8 cellular contexts compared by ENCODE assay signal in the genomic region with DNA sequence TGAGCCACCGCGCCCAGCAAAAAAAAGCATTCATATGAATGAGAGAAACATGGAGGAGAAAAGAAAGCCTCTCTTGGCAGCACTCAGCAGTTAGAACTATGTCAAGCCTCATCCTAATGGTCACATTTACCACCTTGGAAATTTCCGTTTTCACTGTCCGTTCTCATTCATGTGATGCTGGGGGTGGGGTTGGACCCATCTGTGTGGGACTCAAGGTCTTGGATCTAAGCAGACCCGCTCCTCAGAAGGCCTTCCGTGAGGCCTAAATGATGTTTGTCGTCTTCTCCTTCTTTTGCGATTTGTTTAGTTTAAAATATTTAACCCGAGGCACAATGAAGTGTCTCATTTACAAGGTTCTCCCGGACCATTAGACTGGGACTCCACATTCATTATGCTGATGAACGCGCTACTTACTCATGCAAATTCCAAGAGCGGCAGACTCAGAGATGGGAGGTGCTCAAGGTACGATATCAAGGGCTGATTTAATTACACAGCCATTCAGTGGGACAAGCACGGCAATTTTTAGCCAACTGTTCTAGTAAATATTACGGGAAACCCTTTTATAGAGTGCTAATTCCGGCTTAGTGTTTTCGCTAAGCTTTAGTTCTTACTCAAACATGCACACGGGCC.
A peak's percentile ranks its signal among the peaks of the same experiment; 100 is the strongest.
DNase-seq lines count a peak whose midpoint lies in the region; ATAC-seq and TF ChIP-seq lines count a peak whose summit lies in the region.

No MANE protein-coding gene starts in this region.

- ATAC-seq in left ventricle myocardium superior, result no peak
- ATAC-seq in activated naive CD8-positive, alpha-beta T cell treated with anti-CD3 and anti-CD28 coated beads, Interleukin-2, amount 10 ng/mL, durations not matched to agents 7 days and 5 days (ENCODE audit: low read depth), result no peak
- ATAC-seq in memory B cell (ENCODE audit: low read depth), result no peak

- H3K4me3 Mint-ChIP-seq in activated naive CD8-positive, alpha-beta T cell treated with anti-CD3 and anti-CD28 coated beads, Interleukin-2, amount 10 ng/mL, durations not matched to agents 7 days and 5 days, result peak overlapping the region; percentile 88
- peak overlapping the region; percentile 97 for H3K4me3 Mint-ChIP-seq in memory B cell
- no peak overlapping the region for H3K4me3 Mint-ChIP-seq in chondrocyte (ENCODE audit: unreplicated experiment)

- peaks cover 10% of the 10 kb centered on the region for H3K27me3 Mint-ChIP-seq in activated naive CD8-positive, alpha-beta T cell treated with anti-CD3 and anti-CD28 coated beads, Interleukin-2, amount 10 ng/mL, durations not matched to agents 7 days and 5 days
- H3K27me3 Mint-ChIP-seq in memory B cell (no peaks in the 10 kb centered on the region), chondrocyte (ENCODE audit: low read depth) (no peaks in the 10 kb centered on the region)

- TF ChIP-seq POLR2A in uterus (IDR thresholded peaks at IDR 0.05), result no peak
- no peak for TF ChIP-seq POLR2A in lower leg skin (IDR thresholded peaks at IDR 0.05)

- H3K9me3 ChIP-seq in left ventricle myocardium inferior (replicated peaks) (no peaks in the 10 kb centered on the region), uterus (no peaks in the 10 kb centered on the region)

- peak overlapping the region; percentile 89 for H3K27ac Mint-ChIP-seq in activated naive CD8-positive, alpha-beta T cell treated with anti-CD3 and anti-CD28 coated beads, Interleukin-2, amount 10 ng/mL, durations not matched to agents 7 days and 5 days
- H3K27ac Mint-ChIP-seq in memory B cell (peak overlapping the region; percentile 98), chondrocyte (ENCODE audit: unreplicated experiment) (no peak overlapping the region)

- WGBS in lower leg skin, 2 donors, result 81 to 87% methylated on average over 19 of the region's 19 CpGs

- H3K4me1 Mint-ChIP-seq in activated naive CD8-positive, alpha-beta T cell treated with anti-CD3 and anti-CD28 coated beads, Interleukin-2, amount 10 ng/mL, durations not matched to agents 7 days and 5 days, result peaks cover 24% of the 10 kb centered on the region
- peaks cover 34% of the 10 kb centered on the region for H3K4me1 Mint-ChIP-seq in memory B cell
- peaks cover 23% of the 10 kb centered on the region for H3K4me1 Mint-ChIP-seq in chondrocyte (ENCODE audit: low read depth)

- POLR2A ChIA-PET in activated naive CD8-positive, alpha-beta T cell treated with anti-CD3 and anti-CD28 coated beads, Interleukin-2, amount 10 ng/mL, durations not matched to agents 7 days and 5 days (lab: Charles Lee), result no interaction called here

- intact Hi-C loops in left ventricle myocardium inferior (cut with micrococcal nuclease), result no loop called here
- intact Hi-C loops in left ventricle myocardium superior (cut with micrococcal nuclease), result no loop called here
- intact Hi-C loops in uterus (cut with DNase I; ENCODE audit: low total_unique reads), result no loop called here
- intact Hi-C loops in lower leg skin (cut with DNase I; ENCODE audit: low total_unique reads), result no loop called here

- no peaks in the 10 kb centered on the region for H3K36me3 Mint-ChIP-seq in activated naive CD8-positive, alpha-beta T cell treated with anti-CD3 and anti-CD28 coated beads, Interleukin-2, amount 10 ng/mL, durations not matched to agents 7 days and 5 days
- H3K36me3 Mint-ChIP-seq in memory B cell (no peaks in the 10 kb centered on the region), chondrocyte (ENCODE audit: low read depth) (no peaks in the 10 kb centered on the region)

- TF ChIP-seq CTCF in left ventricle myocardium inferior (IDR thresholded peaks at IDR 0.05; ENCODE audit: borderline replicate concordance) (no peak), uterus (IDR thresholded peaks at IDR 0.05) (no peak), chondrocyte (IDR thresholded peaks at IDR 0.05) (no peak), lower leg skin (IDR thresholded peaks at IDR 0.05) (no peak)

- DNase-seq in left ventricle myocardium inferior (no peak), left ventricle myocardium superior (no peak), memory B cell (ENCODE audit: low spot score in 2 of 2) (no peak), uterus (no peak), NCI-H2196 treated with DMSO at 0.1 percent for 48 hours (lab: John Stamatoyannopoulos, UW; ENCODE audit: unreplicated experiment) (no peak), chondrocyte (ENCODE audit: low spot score) (no peak), lower leg skin (ENCODE audit: low spot score in 2 of 2) (no peak)
- DNase-seq in activated naive CD8-positive, alpha-beta T cell treated with anti-CD3 and anti-CD28 coated beads, Interleukin-2, amount 10 ng/mL, durations not matched to agents 7 days and 5 days, result no peak

- H3K27ac ChIP-seq in left ventricle myocardium inferior (replicated peaks) (peak overlapping the region; percentile 85), uterus (peak overlapping the region; percentile 66 to 69)

- H3K4me1 ChIP-seq in left ventricle myocardium inferior (peaks cover 18% of the 10 kb centered on the region), uterus (no peaks in the 10 kb centered on the region)

- peak overlapping the region; percentile 69 for H3K4me3 ChIP-seq in left ventricle myocardium inferior
- H3K4me3 ChIP-seq in uterus, result peak overlapping the region in 1 of 2 donors; percentile 42
- no peak overlapping the region for H3K4me3 ChIP-seq in lower leg skin (ENCODE audit: low read depth, poor library complexity, severe bottlenecking)

- H3K9me3 Mint-ChIP-seq in activated naive CD8-positive, alpha-beta T cell treated with anti-CD3 and anti-CD28 coated beads, Interleukin-2, amount 10 ng/mL, durations not matched to agents 7 days and 5 days, result no peaks in the 10 kb centered on the region
- H3K9me3 Mint-ChIP-seq in memory B cell (no peaks in the 10 kb centered on the region), chondrocyte (ENCODE audit: low read depth) (no peaks in the 10 kb centered on the region)

- no peaks in the 10 kb centered on the region for H3K36me3 ChIP-seq in left ventricle myocardium inferior
- no peaks in the 10 kb centered on the region for H3K36me3 ChIP-seq in uterus

- H3K27me3 ChIP-seq in left ventricle myocardium inferior (ENCODE audit: low read depth), result no peaks in the 10 kb centered on the region
- H3K27me3 ChIP-seq in uterus, result no peaks in the 10 kb centered on the region
